In the genomic region with DNA sequence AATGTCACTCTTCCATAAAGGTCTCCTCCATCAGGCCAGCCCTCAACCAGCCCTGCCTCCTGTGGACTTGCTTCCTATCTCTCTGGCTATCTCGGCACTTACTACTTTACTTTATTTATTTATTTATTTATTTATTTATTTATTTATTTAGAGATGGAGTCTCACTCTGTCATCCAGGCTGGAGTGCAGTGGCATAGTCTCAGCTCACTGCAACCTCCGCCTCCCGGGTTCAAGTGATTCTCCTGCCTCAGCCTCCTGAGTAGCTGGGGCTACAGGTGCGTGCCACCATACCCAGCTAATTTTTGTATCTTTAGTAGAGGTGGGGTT, we compare ENCODE assay signal across 7 cellular contexts. TPM values are rescaled to one million over a fixed set of nuclear protein-coding genes. Genes with fewer than 3 reads are reported as not detected.
DNase-seq lines count a peak whose midpoint lies in the region; ATAC-seq, FAIRE-seq and TF ChIP-seq lines count a peak whose summit lies in the region.
"Not testable (repeated sequence)": the region's sequence is repeated elsewhere in the genome, so short reads cannot be mapped to it uniquely, and the experiment has no call there.
"Had no signal": no experiment of that assay in that cellular context is flagged by ENCODE, and none has a peak within 500 bp of the region (broad histone marks: within the 10 kb centered on the region; RNA-seq: fewer than 3 reads in every experiment).

No MANE protein-coding gene starts in this region.

- not testable (repeated sequence) for TF ChIP-seq RAD21 in H1 (IDR thresholded peaks at IDR 0.05 in 1 of 2, conservative IDR thresholded peaks at IDR 0.05 in 1 of 2; ENCODE audit: low read depth in 2 of 2, low read length in 2 of 2)

- H3K36me3 Mint-ChIP-seq in activated CD4-positive, alpha-beta T cell treated with anti-CD3 and anti-CD28 coated beads for 36 hours (ENCODE audit: low read depth); natural killer cell: not testable (repeated sequence)

- H2AK5ac ChIP-seq in H1 (ENCODE audit: low read depth, low read length): not testable (repeated sequence)

- H3K18ac ChIP-seq in H1 (ENCODE audit: extremely low read depth, low read length): not testable (repeated sequence)

- not testable (repeated sequence) for H2BK12ac ChIP-seq in H1 (ENCODE audit: low read depth, low read length)

- not testable (repeated sequence) for H3K4ac ChIP-seq in H1 (replicated peaks; ENCODE audit: insufficient read length, low read depth, low read length)

- peak overlapping the region; percentile 78 for H3K4me2 ChIP-seq in BLaER1
- not testable (repeated sequence) for H3K4me2 ChIP-seq in H1 (ENCODE audit: insufficient read depth in 1 of 2, low read depth in 2 of 2, low read length in 2 of 2); osteoblast (ENCODE audit: insufficient read depth, low read length)

- H2AFZ ChIP-seq in H1 (ENCODE audit: low read length): 0 out of 2 replicates have a peak overlapping the region, but pooled peaks have one; percentile 20
- H2AFZ ChIP-seq in osteoblast (ENCODE audit: low read length): not testable (repeated sequence)

- not testable (repeated sequence) for TF ChIP-seq CTCF in HEK293 (tag by site-specific recombination; IDR thresholded peaks at IDR 0.05); H1 (IDR thresholded peaks at IDR 0.05; ENCODE audit: control extremely low read depth in 1 of 3, insufficient read depth in 1 of 3, low read depth in 1 of 3, low read length in 3 of 3); natural killer cell (IDR thresholded peaks at IDR 0.05); osteoblast (IDR thresholded peaks at IDR 0.05; ENCODE audit: extremely low read depth, low read depth, low read length)

- not testable (repeated sequence) for H4K8ac ChIP-seq in H1 (ENCODE audit: extremely low read depth, insufficient read depth, low read length)

- WGBS in H1 (ENCODE audit: extremely low coverage in 1 of 2, insufficient coverage in 1 of 2, insufficient read length in 1 of 2, insufficient replicate concordance in 2 of 2, low coverage in 1 of 2, low lambda C conversion rate in 2 of 2, missing lambda C conversion rate in 1 of 2), 2 experiments: 98% methylated on average over 4 of the region's 4 CpGs; no CpG with 5 or more reads in 1 of the 2 experiments

- H2BK5ac ChIP-seq in H1 (ENCODE audit: low read depth, low read length): not testable (repeated sequence)

- not testable (repeated sequence) for TF ChIP-seq EP300 in H1 (IDR thresholded peaks at IDR 0.05; ENCODE audit: borderline replicate concordance in 1 of 2, low read depth in 2 of 2, low read length in 2 of 2)

- not testable (repeated sequence) for H3K4me3 ChIP-seq in BLaER1; HEK293 (ENCODE audit: low read depth, low read length); H1 (ENCODE audit: extremely low read depth in 1 of 4, insufficient read depth in 2 of 4, low read depth in 3 of 4, low read length in 4 of 4); osteoblast (ENCODE audit: insufficient read depth, low read length)

- not testable (repeated sequence) for H3K23ac ChIP-seq in H1 (ENCODE audit: insufficient read length)

- peak overlapping the region; percentile 26 for H3K27ac Mint-ChIP-seq in activated CD4-positive, alpha-beta T cell treated with anti-CD3 and anti-CD28 coated beads for 36 hours
- H3K27ac Mint-ChIP-seq in natural killer cell: peak overlapping the region; percentile 86 to 87

- not testable (repeated sequence) for H3K9ac ChIP-seq in BLaER1; H1 (replicated peaks in 1 of 4; ENCODE audit: extremely low read depth in 1 of 4, low read depth in 3 of 4, low read length in 3 of 4)

- not testable (repeated sequence) for H3K27ac ChIP-seq in BLaER1; HEK293 (ENCODE audit: extremely low read depth, low read depth, low read length); H1 (ENCODE audit: low read depth, low read length); osteoblast (ENCODE audit: low read depth, low read length)

- TF ChIP-seq POLR2A in H1 (IDR thresholded peaks at IDR 0.05; ENCODE audit: control extremely low read depth in 1 of 2, low read depth in 2 of 2, low read length in 2 of 2): not testable (repeated sequence)

- not testable (repeated sequence) for H3K14ac ChIP-seq in H1 (ENCODE audit: insufficient read length)

- H4K5ac ChIP-seq in H1 (ENCODE audit: insufficient read length, low read depth, low read length): not testable (repeated sequence)

- H3K23me2 ChIP-seq in H1 (ENCODE audit: low read depth, low read length): not testable (repeated sequence)

- FAIRE-seq in H1 (lab: Jason Lieb, UNC): not testable (repeated sequence)

- not testable (repeated sequence) for H2BK120ac ChIP-seq in H1 (replicated peaks; ENCODE audit: low read depth, low read length)

- intact Hi-C loops in activated CD4-positive, alpha-beta T cell treated with anti-CD3 and anti-CD28 coated beads for 36 hours (cut with DNase I, micrococcal nuclease); natural killer cell (cut with micrococcal nuclease): not testable (repeated sequence)

- not testable (repeated sequence) for H3K9me3 Mint-ChIP-seq in activated CD4-positive, alpha-beta T cell treated with anti-CD3 and anti-CD28 coated beads for 36 hours (ENCODE audit: low read depth); natural killer cell

- H3K56ac ChIP-seq in H1 (replicated peaks; ENCODE audit: insufficient read length, low read depth, low read length): not testable (repeated sequence)

- H4K91ac ChIP-seq in H1 (replicated peaks; ENCODE audit: insufficient read length, low read length): not testable (repeated sequence)

- not testable (repeated sequence) for ATAC-seq in activated CD4-positive, alpha-beta T cell treated with anti-CD3 and anti-CD28 coated beads for 36 hours; natural killer cell

- not testable (repeated sequence) for H3K4me3 Mint-ChIP-seq in activated CD4-positive, alpha-beta T cell treated with anti-CD3 and anti-CD28 coated beads for 36 hours
- peak overlapping the region; percentile 76 for H3K4me3 Mint-ChIP-seq in natural killer cell

- not testable (repeated sequence) for DNase-seq in activated CD4-positive, alpha-beta T cell treated with anti-CD3 and anti-CD28 coated beads for 36 hours; H1 (ENCODE audit: low read depth in 1 of 2, low spot score in 2 of 2); natural killer cell
- peak; percentile 26 for DNase-seq in osteoblast (ENCODE audit: insufficient read length, low spot score, missing footprints)

- not testable (repeated sequence) for H3K36me3 ChIP-seq in BLaER1; HEK293 (ENCODE audit: control insufficient read depth in 2 of 2, insufficient read depth in 1 of 2, low read length in 2 of 2); H1 (ENCODE audit: control insufficient read depth in 2 of 4, insufficient read depth in 4 of 4, low read length in 3 of 4); osteoblast (ENCODE audit: insufficient read depth, low read length)

- CTCF ChIA-PET in HEK293 (lab: Yijun Ruan, JAX); activated CD4-positive, alpha-beta T cell treated with anti-CD3 and anti-CD28 coated beads for 36 hours (lab: Charles Lee): not testable (repeated sequence)
- CTCF ChIA-PET in H1 (lab: Charles Lee; ENCODE audit: partially characterized antibody): interaction anchor here (1.0 to 1.7 kb wide), 3 partner anchors 117 to 162 kb away, joined by 3 to 5 read pairs (median 3); no protein-coding TSS in a partner anchor

- not testable (repeated sequence) for H3K79me1 ChIP-seq in H1 (ENCODE audit: low read depth, low read length)

- H3K27me3 Mint-ChIP-seq in activated CD4-positive, alpha-beta T cell treated with anti-CD3 and anti-CD28 coated beads for 36 hours; natural killer cell (ENCODE audit: low read depth in 2 of 2): not testable (repeated sequence)

- H2BK20ac ChIP-seq in H1 (ENCODE audit: low read length): not testable (repeated sequence)

- H3K27me3 ChIP-seq in BLaER1; H1 (replicated peaks in 1 of 4; ENCODE audit: control insufficient read depth in 3 of 4, extremely low read depth in 1 of 4, insufficient read depth in 3 of 4, low read length in 3 of 4); osteoblast (ENCODE audit: insufficient read depth, low read length): not testable (repeated sequence)

- not testable (repeated sequence) for H3K9me3 ChIP-seq in BLaER1; HEK293 (ENCODE audit: control insufficient read depth, insufficient read depth, low read depth, low read length); H1 (ENCODE audit: insufficient read depth in 2 of 2, low read depth in 1 of 2, low read length in 1 of 2); osteoblast (ENCODE audit: low read depth, low read length)

- POLR2A ChIA-PET in HEK293 (lab: Yijun Ruan, JAX); activated CD4-positive, alpha-beta T cell treated with anti-CD3 and anti-CD28 coated beads for 36 hours (lab: Charles Lee): not testable (repeated sequence)
- POLR2A ChIA-PET in H1 (lab: Charles Lee; ENCODE audit: partially characterized antibody): interaction anchor here (1.0 kb wide), 1 partner anchor 13 kb away, joined by 3 read pairs; no protein-coding TSS in a partner anchor

- not testable (repeated sequence) for H3K4me1 Mint-ChIP-seq in activated CD4-positive, alpha-beta T cell treated with anti-CD3 and anti-CD28 coated beads for 36 hours
- H3K4me1 Mint-ChIP-seq in natural killer cell: peaks cover 62 to 76% of the 10 kb centered on the region in 2 donors

- H3K4me1 ChIP-seq in BLaER1: peaks cover 15% of the 10 kb centered on the region
- H3K4me1 ChIP-seq in HEK293 (ENCODE audit: control insufficient read depth, insufficient read depth, low read length); H1 (replicated peaks in 1 of 4; ENCODE audit: control insufficient read depth in 3 of 4, insufficient read depth in 4 of 4, low read length in 3 of 4); osteoblast (ENCODE audit: insufficient read depth, low read length): not testable (repeated sequence)

- not testable (repeated sequence) for H2BK15ac ChIP-seq in H1 (ENCODE audit: low read length)

- H4K20me1 ChIP-seq in BLaER1; H1 (replicated peaks in 1 of 2; ENCODE audit: control insufficient read depth in 1 of 2, insufficient read depth in 2 of 2, low read length in 2 of 2); osteoblast (ENCODE audit: insufficient read depth, low read length): not testable (repeated sequence)

- H3K79me2 ChIP-seq in H1 (ENCODE audit: control insufficient read depth in 1 of 2, insufficient read depth in 2 of 2, low read length in 2 of 2); osteoblast (ENCODE audit: insufficient read depth, low read length): not testable (repeated sequence)

RNA-seq across cellular contexts. Expression of a gene that starts 14.1 kb away (rescaled TPM):
- 1 to 10 TPM; 3.6 to 5.1 TPM for total RNA-seq in activated CD4-positive, alpha-beta T cell treated with anti-CD3 and anti-CD28 coated beads for 36 hours
- 1.1 and 2.1 TPM in 2 replicates for total RNA-seq in H1 (2021; fragmentation: NEBNext Ultra II Directional; extraction: Animal tissue kit (Norgen Biotek cat#: 25700))
- 0.75 and 0.86 TPM in 2 replicates for polyA plus RNA-seq in H1 (2011; rRNA removed)
- polyA plus RNA-seq in H1 (2011; cell fraction: cytosol; rRNA removed): 1.0 TPM
- 2.9 TPM for polyA plus RNA-seq in H1 (2011; cell fraction: nucleus; rRNA removed)
- polyA plus RNA-seq in H1 (2012, experiment 1 of 2): 0.57 to 1.3 TPM (median 1.3 TPM) in 4 replicates
- 0.63 TPM for polyA plus RNA-seq in H1 (2012, experiment 2 of 2)
- 1.8 TPM for polyA plus RNA-seq in H1 (2013, experiment 1 of 2)
- polyA plus RNA-seq in H1 (2013, experiment 2 of 2): 2.7 TPM
- polyA minus RNA-seq in H1 (2011; rRNA and poly(A)+ RNA removed): 0.76 and 1.1 TPM in 2 replicates
- not detected for polyA minus RNA-seq in H1 (2011; cell fraction: cytosol; rRNA and poly(A)+ RNA removed)
- 3.7 TPM for polyA minus RNA-seq in H1 (2011; cell fraction: nucleus; rRNA and poly(A)+ RNA removed)
- total RNA-seq in natural killer cell (100 to 1,000 TPM in 1 of 3 donors, 10 to 100 TPM in 2; 72.7 to 110 (median 88.7) TPM), osteoblast (0.59 and 0.72 TPM in 2 replicates)
- total RNA-seq: GM23248 had no signal

Comparison
In these comparisons a context has a peak if more than half of its experiments do, and no peak if none do; other contexts are left out.
1. RNA of a gene that starts 14.1 kb away (total RNA-seq): 72.7 to 110 TPM in natural killer cell; 3.6 to 5.1 TPM in activated CD4-positive, alpha-beta T cell treated with anti-CD3 and anti-CD28 coated beads for 36 hours, 1.1 to 2.1 TPM in H1 and 0.59 to 0.72 TPM in osteoblast; every median in the first group is over 10 times any median in the second.